9 cellular contexts compared by ENCODE assay signal in the genomic region with DNA sequence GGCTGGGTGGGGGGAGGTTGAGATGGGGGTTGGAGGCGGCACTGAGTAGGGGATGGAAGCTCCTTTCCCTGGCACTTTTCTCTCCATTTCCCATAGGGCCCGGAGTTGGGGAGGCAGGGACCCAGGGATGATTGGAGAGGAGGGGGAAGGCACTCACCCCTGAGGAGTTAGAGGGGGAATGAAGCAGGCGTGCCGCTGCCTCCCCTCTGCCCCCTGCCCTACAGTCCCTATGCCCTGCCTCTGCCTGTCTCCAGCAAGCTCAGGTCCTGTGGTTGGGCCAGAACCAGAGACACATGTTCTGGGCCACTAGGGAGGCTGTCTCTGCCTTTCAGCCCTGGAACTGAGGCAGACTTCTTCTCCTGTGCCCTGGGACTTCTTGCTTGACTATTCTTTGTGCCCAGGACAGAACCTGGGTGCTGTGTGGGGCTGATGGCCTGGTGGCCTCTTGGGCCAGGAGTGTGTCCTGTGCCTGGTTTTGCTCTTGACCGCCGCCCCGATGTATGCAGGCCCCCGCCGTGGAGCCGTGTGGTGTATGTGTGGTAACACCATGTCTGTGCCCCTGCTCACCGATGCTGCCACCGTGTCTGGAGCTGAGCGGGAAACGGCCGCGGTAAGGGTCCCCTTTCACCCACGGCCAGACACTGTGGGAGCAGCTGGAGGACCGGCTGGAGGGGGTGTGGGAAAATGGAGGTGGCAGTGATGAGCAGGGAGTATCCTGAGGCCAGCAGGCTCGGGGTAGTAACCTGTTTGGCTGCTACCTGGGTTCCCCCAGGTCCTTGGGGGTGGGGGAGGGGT. TPM values are rescaled to one million over a fixed set of nuclear protein-coding genes. Genes with fewer than 3 reads are reported as not detected.
DNase-seq lines count a peak whose midpoint lies in the region; ATAC-seq, FAIRE-seq and TF ChIP-seq lines count a peak whose summit lies in the region.
"Had no signal": no experiment of that assay in that cellular context is flagged by ENCODE, and none has a peak within 500 bp of the region (broad histone marks: within the 10 kb centered on the region; RNA-seq: fewer than 3 reads in every experiment).

No MANE protein-coding gene starts in this region.

- peaks cover 5 to 12% of the 10 kb centered on the region in 2 donors for H3K36me3 Mint-ChIP-seq in activated T-cell treated with anti-CD3 and anti-CD28 coated beads, Interleukin-2, amount 50 U/mL, for 72 hours (ENCODE audit: insufficient read depth in 2 of 2)

- H3K27me3 Mint-ChIP-seq in activated T-cell treated with anti-CD3 and anti-CD28 coated beads, Interleukin-2, amount 50 U/mL, for 72 hours (ENCODE audit: low read depth): no peaks in the 10 kb centered on the region

- intact Hi-C loops in kidney (cut with DNase I): no loop called here

- peaks cover 29% of the 10 kb centered on the region for H3K4me1 Mint-ChIP-seq in activated T-cell treated with anti-CD3 and anti-CD28 coated beads, Interleukin-2, amount 50 U/mL, for 72 hours (ENCODE audit: low read depth)

- TF ChIP-seq CTCF in kidney (IDR thresholded peaks at IDR 0.05; ENCODE audit: borderline replicate concordance, extremely low read depth, insufficient read depth) (no peak), foreskin keratinocyte (conservative IDR thresholded peaks at IDR 0.05) (no peak)

- H3K27ac Mint-ChIP-seq in activated T-cell treated with anti-CD3 and anti-CD28 coated beads, Interleukin-2, amount 50 U/mL, for 72 hours: peak overlapping the region; percentile 98

- 95% methylated on average over 19 of the region's 19 CpGs for WGBS in thymus

- H3K9ac ChIP-seq in adipocyte (ENCODE audit: low read length) (peak overlapping the region; percentile 93), kidney (ENCODE audit: low read length in 2 of 2) (peak overlapping the region in 1 of 2 donors; percentile 82)

- no peak for FAIRE-seq in kidney (lab: Jason Lieb, UNC)

- ATAC-seq in activated T-cell treated with anti-CD3 and anti-CD28 coated beads, Interleukin-2, amount 50 U/mL, for 72 hours (replicated peaks in 1 of 2): no peak
- ATAC-seq in HG03354 (IDR thresholded peaks at IDR 0.05; ENCODE audit: poor library complexity, severe bottlenecking, unreplicated experiment) (no peak), foreskin keratinocyte (no peak)

- DNase-seq in activated T-cell treated with anti-CD3 and anti-CD28 coated beads, Interleukin-2, amount 50 U/mL, for 72 hours: no peak
- DNase-seq in activated T-cell treated with anti-CD3 and anti-CD28 coated beads, Interleukin-2, amount 50 U/mL, for 1 hour: no peak
- DNase-seq in adipocyte (ENCODE audit: low read depth) (peak; percentile 17), kidney (peak; percentile 76), foreskin keratinocyte (no peak), SJCRH30 (no peak)

- H3K27ac ChIP-seq in kidney (ENCODE audit: low read depth in 2 of 2, low read length in 2 of 2): no peak overlapping the region
- H3K27ac ChIP-seq in thymus (ENCODE audit: low read depth): peak overlapping the region; percentile 25
- no peak overlapping the region for H3K27ac ChIP-seq in foreskin keratinocyte
- H3K27ac ChIP-seq in SJCRH30: no peak overlapping the region

- no peaks in the 10 kb centered on the region for H3K9me3 Mint-ChIP-seq in activated T-cell treated with anti-CD3 and anti-CD28 coated beads, Interleukin-2, amount 50 U/mL, for 72 hours

- H3K27me3 ChIP-seq in adipocyte (replicated peaks; ENCODE audit: control insufficient read depth, insufficient read depth, low read length) (no peaks in the 10 kb centered on the region), thymus (ENCODE audit: control insufficient read depth, insufficient read depth) (no peaks in the 10 kb centered on the region), foreskin keratinocyte (no peaks in the 10 kb centered on the region), SJCRH30 (no peaks in the 10 kb centered on the region)

- H3K4me3 Mint-ChIP-seq in activated T-cell treated with anti-CD3 and anti-CD28 coated beads, Interleukin-2, amount 50 U/mL, for 72 hours: peak overlapping the region; percentile 89 to 94

- H3K4me3 ChIP-seq in adipocyte (ENCODE audit: low read length) (peak overlapping the region; percentile 98), kidney (ENCODE audit: low read length in 2 of 2) (peak overlapping the region; percentile 42 to 93), thymus (ENCODE audit: low read length) (peak overlapping the region; percentile 87), SJCRH30 (no peak overlapping the region)

- H3K9me3 ChIP-seq in adipocyte (ENCODE audit: control insufficient read depth, low read length) (no peaks in the 10 kb centered on the region), kidney (ENCODE audit: control insufficient read depth in 1 of 2, low read length in 2 of 2) (no peaks in the 10 kb centered on the region), thymus (ENCODE audit: control insufficient read depth) (no peaks in the 10 kb centered on the region), SJCRH30 (replicated peaks) (no peaks in the 10 kb centered on the region)
- H3K9me3 ChIP-seq: mucosa of descending colon had no signal

- peaks cover 15% of the 10 kb centered on the region for H3K4me1 ChIP-seq in adipocyte (ENCODE audit: control insufficient read depth, insufficient read depth, low read length)
- peaks cover 5 to 26% of the 10 kb centered on the region in 2 donors for H3K4me1 ChIP-seq in kidney (ENCODE audit: control insufficient read depth in 1 of 2, insufficient read depth in 1 of 2, low read depth in 1 of 2, low read length in 2 of 2)
- peaks cover 13% of the 10 kb centered on the region for H3K4me1 ChIP-seq in thymus (ENCODE audit: control insufficient read depth, insufficient read depth, low read length)
- H3K4me1 ChIP-seq in foreskin keratinocyte: peaks cover 13% of the 10 kb centered on the region
- peaks cover 9% of the 10 kb centered on the region; the same call in 1 of the 2 replicates for H3K4me1 ChIP-seq in SJCRH30

- H3K36me3 ChIP-seq in adipocyte (ENCODE audit: control insufficient read depth, insufficient read depth, low read length, severe bottlenecking) (peaks cover 19% of the 10 kb centered on the region), kidney (ENCODE audit: control insufficient read depth in 1 of 2, insufficient read depth in 2 of 2, low read length in 2 of 2) (peaks cover 7 to 13% of the 10 kb centered on the region in 2 donors), thymus (ENCODE audit: control insufficient read depth, insufficient read depth) (peaks cover 45% of the 10 kb centered on the region), SJCRH30 (peaks cover under 1% of the 10 kb centered on the region; the same call in 1 of the 2 replicates)

RNA-seq across cellular contexts. Expression of gene LYPLA2, which starts 1.4 kb away (rescaled TPM):
- 10 to 100 TPM; 63.4 to 71.5 TPM for total RNA-seq in activated T-cell treated with anti-CD3 and anti-CD28 coated beads, Interleukin-2, amount 50 U/mL, for 72 hours
- total RNA-seq in kidney: 71.3 TPM
- polyA plus RNA-seq in kidney (ENCODE audit: insufficient read depth, low read depth, low replicate concordance): 133 TPM
- polyA plus RNA-seq in thymus: 57.7 TPM
- total RNA-seq in foreskin keratinocyte: 69.0 and 75.3 TPM in 2 replicates
- 99.8 and 104 TPM in 2 replicates for polyA plus RNA-seq in foreskin keratinocyte
- 61.2 and 66.8 TPM in 2 replicates for total RNA-seq in SJCRH30 (2014; rRNA removed; shearing (Covaris generic))

RNA-seq across cellular contexts. Expression of gene GALE, which starts 8.2 kb away (rescaled TPM):
- total RNA-seq in activated T-cell treated with anti-CD3 and anti-CD28 coated beads, Interleukin-2, amount 50 U/mL, for 72 hours: 10 to 100 TPM; 26.8 to 30.7 TPM
- total RNA-seq in kidney (68.1 TPM), foreskin keratinocyte (88.0 and 93.3 TPM in 2 replicates)
- polyA plus RNA-seq in kidney (ENCODE audit: insufficient read depth, low read depth, low replicate concordance) (73.7 TPM), thymus (22.6 TPM), foreskin keratinocyte (112 TPM in 2 replicates)
- 31.5 and 34.9 TPM in 2 replicates for total RNA-seq in SJCRH30 (2014; rRNA removed; shearing (Covaris generic))

RNA-seq across cellular contexts. Expression of gene PITHD1, which starts 14.1 kb away (rescaled TPM):
- total RNA-seq in activated T-cell treated with anti-CD3 and anti-CD28 coated beads, Interleukin-2, amount 50 U/mL, for 72 hours: 100 to 1,000 TPM in 1 of 2 donors, 10 to 100 TPM in 1; 83.2 to 107 TPM
- total RNA-seq in kidney (40.4 TPM), foreskin keratinocyte (45.3 and 47.0 TPM in 2 replicates)
- polyA plus RNA-seq in kidney (ENCODE audit: insufficient read depth, low read depth, low replicate concordance) (57.7 TPM), thymus (89.1 TPM), foreskin keratinocyte (42.5 and 44.0 TPM in 2 replicates)
- 50.2 and 53.1 TPM in 2 replicates for total RNA-seq in SJCRH30 (2014; rRNA removed; shearing (Covaris generic))

RNA-seq across cellular contexts. Expression of gene HMGCL, which starts 32.9 kb away (rescaled TPM):
- 10 to 100 TPM; 44.1 to 47.4 TPM for total RNA-seq in activated T-cell treated with anti-CD3 and anti-CD28 coated beads, Interleukin-2, amount 50 U/mL, for 72 hours
- total RNA-seq in kidney: 51.5 TPM
- 205 TPM for polyA plus RNA-seq in kidney (ENCODE audit: insufficient read depth, low read depth, low replicate concordance)
- 41.6 TPM for polyA plus RNA-seq in thymus
- total RNA-seq in foreskin keratinocyte: 19.2 and 20.8 TPM in 2 replicates
- 22.2 and 24.6 TPM in 2 replicates for polyA plus RNA-seq in foreskin keratinocyte
- 8.8 and 9.2 TPM in 2 replicates for total RNA-seq in SJCRH30 (2014; rRNA removed; shearing (Covaris generic))

RNA-seq across cellular contexts. Expression of gene ELOA, which starts 49.1 kb away (rescaled TPM):
- 10 to 100 TPM; 32.4 to 34.1 TPM for total RNA-seq in activated T-cell treated with anti-CD3 and anti-CD28 coated beads, Interleukin-2, amount 50 U/mL, for 72 hours
- total RNA-seq in kidney: 39.1 TPM
- polyA plus RNA-seq in kidney (ENCODE audit: insufficient read depth, low read depth, low replicate concordance): 13.7 TPM
- 16.5 TPM for polyA plus RNA-seq in thymus
- total RNA-seq in foreskin keratinocyte: 47.1 and 56.7 TPM in 2 replicates
- polyA plus RNA-seq in foreskin keratinocyte: 18.4 and 23.8 TPM in 2 replicates
- 62.4 and 65.9 TPM in 2 replicates for total RNA-seq in SJCRH30 (2014; rRNA removed; shearing (Covaris generic))

Comparison
In these comparisons a context has a peak if more than half of its experiments do, and no peak if none do; other contexts are left out.
1. DNase-seq: peak in adipocyte (single experiment) and kidney (single experiment); none in activated T-cell treated with anti-CD3 and anti-CD28 coated beads, Interleukin-2, amount 50 U/mL, for 72 hours (0 of 2), activated T-cell treated with anti-CD3 and anti-CD28 coated beads, Interleukin-2, amount 50 U/mL, for 1 hour (single experiment), foreskin keratinocyte (0 of 2) and SJCRH30 (0 of 2).